In the genomic region with DNA sequence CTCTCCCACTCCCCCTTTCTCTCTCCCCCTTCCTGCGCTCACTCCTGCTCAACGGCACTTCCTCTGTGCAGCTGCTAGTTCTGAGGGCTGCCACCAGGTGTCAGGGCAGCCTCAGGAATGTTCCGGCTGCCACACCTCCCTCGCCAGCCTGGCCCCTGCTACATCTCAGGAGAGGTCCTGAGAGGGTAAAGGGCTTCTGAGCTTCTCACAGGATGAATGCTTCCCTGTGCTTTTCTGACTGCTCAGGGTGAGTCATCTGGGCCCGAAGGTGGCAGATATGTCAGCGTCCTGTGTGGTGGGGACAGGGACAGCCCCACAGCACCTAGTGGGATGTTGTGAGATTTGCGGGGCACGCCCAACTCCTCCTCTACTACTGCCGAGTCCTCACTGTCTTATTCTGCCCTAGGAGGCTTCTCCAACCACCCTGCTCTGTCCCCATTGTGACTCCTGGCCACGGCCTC, we compare ENCODE assay signal across 8 cellular contexts. TPM values are rescaled to one million over a fixed set of nuclear protein-coding genes. Genes with fewer than 3 reads are reported as not detected.
A peak's percentile ranks its signal among the peaks of the same experiment; 100 is the strongest.
DNase-seq lines count a peak whose midpoint lies in the region; ATAC-seq and TF ChIP-seq lines count a peak whose summit lies in the region.

No MANE protein-coding gene starts in this region.

- no peaks in the 10 kb centered on the region for H3K27me3 ChIP-seq in Caco-2 (replicated peaks; ENCODE audit: control insufficient read depth, insufficient read depth, low read length)

- H3K36me3 ChIP-seq in Caco-2 (ENCODE audit: control insufficient read depth, insufficient read depth, low read length), result 0 out of 2 replicates have a peak, but pooled peaks cover 1% of the 10 kb centered on the region

- intact Hi-C loops in Caco-2 (cut with micrococcal nuclease; ENCODE audit: unreplicated experiment), result loop anchor here (1.0 to 10.0 kb wide), 5 partner anchors 181 to 993 kb away; a partner anchor contains a TSS
- intact Hi-C loops in activated CD4-positive, alpha-beta memory T cell treated with anti-CD3 and anti-CD28 coated beads for 36 hours (cut with micrococcal nuclease), result loop anchor here (1.0 to 10.0 kb wide), 7 partner anchors 49 to 991 kb away; a partner anchor contains a TSS

- H3K36me3 Mint-ChIP-seq in Caco-2 (ENCODE audit: insufficient read depth, unreplicated experiment), result peaks cover 41% of the 10 kb centered on the region
- peaks cover 9% of the 10 kb centered on the region for H3K36me3 Mint-ChIP-seq in activated CD4-positive, alpha-beta memory T cell treated with anti-CD3 and anti-CD28 coated beads for 36 hours

- DNase-seq in Caco-2 (peak; percentile 78 to 81), NCI-H526 treated with DMSO at 0.1 percent for 48 hours (lab: John Stamatoyannopoulos, UW) (peak; percentile 39), ecto neural progenitor cell (ENCODE audit: low spot score) (peak; percentile 81), midbrain (lab: John Stamatoyannopoulos, UW) (peak; percentile 63)
- DNase-seq in activated CD4-positive, alpha-beta memory T cell treated with anti-CD3 and anti-CD28 coated beads for 36 hours, result peak; percentile 93
- DNase-seq in stimulated activated CD8-positive, alpha-beta memory T cell treated with anti-CD3 and anti-CD28 coated beads, Interleukin-7, amount 100 ng/mL, for 1 hour (ENCODE audit: low read depth in 2 of 2), result peak; percentile 20 to 25

- peak; percentile 88 for ATAC-seq in GM19397 (IDR thresholded peaks at IDR 0.05; ENCODE audit: unreplicated experiment)
- ATAC-seq in HG03442 (IDR thresholded peaks at IDR 0.05; ENCODE audit: unreplicated experiment), result peak; percentile 82

- H3K4me3 Mint-ChIP-seq in Caco-2 (ENCODE audit: unreplicated experiment), result no peak overlapping the region
- no peak overlapping the region for H3K4me3 Mint-ChIP-seq in activated CD4-positive, alpha-beta memory T cell treated with anti-CD3 and anti-CD28 coated beads for 36 hours

- H3K9me3 Mint-ChIP-seq in Caco-2 (ENCODE audit: unreplicated experiment), result no peaks in the 10 kb centered on the region
- H3K9me3 Mint-ChIP-seq in activated CD4-positive, alpha-beta memory T cell treated with anti-CD3 and anti-CD28 coated beads for 36 hours, result no peaks in the 10 kb centered on the region

- no TSS peak for BruUV-seq in Caco-2 (replicated peaks; lab: Mats Ljungman, UMichigan)

- peaks cover 12% of the 10 kb centered on the region for H3K4me1 Mint-ChIP-seq in Caco-2 (ENCODE audit: low read depth, unreplicated experiment)
- H3K4me1 Mint-ChIP-seq in activated CD4-positive, alpha-beta memory T cell treated with anti-CD3 and anti-CD28 coated beads for 36 hours (ENCODE audit: low read depth), result peaks cover 27% of the 10 kb centered on the region

- CTCF ChIA-PET in Caco-2 (lab: Charles Lee), result interaction anchor here (0.6 to 3.0 kb wide), 7 partner anchors 80 to 519 kb away, joined by 3 to 29 read pairs (median 3); no protein-coding TSS in a partner anchor
- CTCF ChIA-PET in activated CD4-positive, alpha-beta memory T cell treated with anti-CD3 and anti-CD28 coated beads for 36 hours (lab: Charles Lee), result interaction anchor here (0.6 to 5.8 kb wide), 18 partner anchors 10 to 648 kb away, joined by 3 to 54 read pairs (median 4); a partner anchor contains a TSS

- H3K27me3 Mint-ChIP-seq in Caco-2 (ENCODE audit: insufficient read depth, unreplicated experiment), result no peaks in the 10 kb centered on the region
- no peaks in the 10 kb centered on the region for H3K27me3 Mint-ChIP-seq in activated CD4-positive, alpha-beta memory T cell treated with anti-CD3 and anti-CD28 coated beads for 36 hours

- no peak overlapping the region for H3K27ac Mint-ChIP-seq in Caco-2 (ENCODE audit: unreplicated experiment)
- H3K27ac Mint-ChIP-seq in activated CD4-positive, alpha-beta memory T cell treated with anti-CD3 and anti-CD28 coated beads for 36 hours, result no peak overlapping the region

- no peaks in the 10 kb centered on the region for H3K4me1 ChIP-seq in Caco-2

- no peaks in the 10 kb centered on the region for H3K9me3 ChIP-seq in Caco-2

- peak; percentile 91 to 93 for TF ChIP-seq CTCF in Caco-2 (IDR thresholded peaks at IDR 0.05; ENCODE audit: insufficient read depth in 1 of 2, low read depth in 1 of 2, low read length in 1 of 2, severe bottlenecking in 1 of 2, unreplicated experiment in 1 of 2)

- POLR2A ChIA-PET in Caco-2 (lab: Charles Lee), result interaction anchor here (0.6 kb wide), 1 partner anchor 241 kb away, joined by 3 read pairs; no protein-coding TSS in a partner anchor
- POLR2A ChIA-PET in activated CD4-positive, alpha-beta memory T cell treated with anti-CD3 and anti-CD28 coated beads for 36 hours (lab: Charles Lee), result interaction anchor here (1.3 kb wide), 1 partner anchor 528 kb away, joined by 6 read pairs; no protein-coding TSS in a partner anchor

- no peak overlapping the region for H3K4me3 ChIP-seq in Caco-2 (ENCODE audit: low read depth, low read length)

RNA-seq across cellular contexts. Expression of a gene that starts 49.0 kb away (rescaled TPM):
- total RNA-seq in Caco-2 (2022), result 132 and 139 TPM in 2 replicates
- 10 to 100 TPM; 50.0 to 52.2 TPM for total RNA-seq in activated CD4-positive, alpha-beta memory T cell treated with anti-CD3 and anti-CD28 coated beads for 36 hours

RNA-seq across cellular contexts. Expression of a gene that starts 55.2 kb away (rescaled TPM):
- 7.6 and 8.0 TPM in 2 replicates for total RNA-seq in Caco-2 (2022)
- under 1 TPM; 0.56 to 0.57 TPM for total RNA-seq in activated CD4-positive, alpha-beta memory T cell treated with anti-CD3 and anti-CD28 coated beads for 36 hours

Comparison
In these comparisons a context has a peak if more than half of its experiments do, and no peak if none do; other contexts are left out.
1. DNase-seq: peak in every context shown above with its lines; median percentile 93 in activated CD4-positive, alpha-beta memory T cell treated with anti-CD3 and anti-CD28 coated beads for 36 hours; 81 in ecto neural progenitor cell; 80 in Caco-2; 63 in midbrain; 39 in NCI-H526 treated with DMSO at 0.1 percent for 48 hours; 22 in stimulated activated CD8-positive, alpha-beta memory T cell treated with anti-CD3 and anti-CD28 coated beads, Interleukin-7, amount 100 ng/mL, for 1 hour.